In the genomic region with DNA sequence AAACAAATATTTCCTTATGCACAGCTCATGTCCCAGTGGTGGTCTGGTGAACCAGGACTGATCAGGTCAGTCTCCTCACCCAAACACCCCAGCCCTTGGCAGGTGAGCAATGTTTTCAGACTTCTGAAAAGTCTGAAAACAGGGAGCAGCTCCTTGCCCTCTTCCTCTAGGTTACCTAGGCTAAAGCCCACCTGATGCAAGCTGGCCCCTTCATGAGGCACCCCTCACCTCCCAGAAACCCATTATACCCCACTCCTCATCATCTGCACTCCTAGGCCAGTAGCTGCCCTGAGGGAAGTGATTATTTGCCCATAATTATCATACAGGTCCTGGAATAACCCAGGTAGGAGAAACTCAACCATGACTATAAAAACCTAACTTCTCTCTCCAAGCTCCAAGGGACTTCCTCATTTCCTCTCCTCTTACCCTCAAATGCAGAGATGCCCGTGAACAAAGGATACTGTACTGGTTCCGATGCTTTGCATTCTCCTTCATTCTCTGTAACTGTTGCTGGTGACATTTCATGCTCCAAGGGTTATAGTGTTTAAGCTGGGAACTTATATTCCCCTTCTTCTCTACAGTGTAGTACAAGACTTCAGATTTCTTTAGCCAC, we compare ENCODE assay signal across 28 cellular contexts. TPM values are rescaled to one million over a fixed set of nuclear protein-coding genes. Genes with fewer than 3 reads are reported as not detected.
A peak's percentile ranks its signal among the peaks of the same experiment; 100 is the strongest.
DNase-seq lines count a peak whose midpoint lies in the region; ATAC-seq lines count a peak whose summit lies in the region.
"Had no signal": no experiment of that assay in that cellular context is flagged by ENCODE, and none has a peak within 500 bp of the region (broad histone marks: within the 10 kb centered on the region; RNA-seq: fewer than 3 reads in every experiment).

No MANE protein-coding gene starts in this region.

- H3K36me3 Mint-ChIP-seq in activated naive CD4-positive, alpha-beta T cell treated with anti-CD3 and anti-CD28 coated beads, Interleukin-2, amount 50 U/mL, for 72 hours, result peaks cover 0 to 13% of the 10 kb centered on the region in 2 donors
- peaks cover 11% of the 10 kb centered on the region for H3K36me3 Mint-ChIP-seq in activated naive CD8-positive, alpha-beta T cell treated with anti-CD3 and anti-CD28 coated beads for 36 hours
- peaks cover 13 to 27% (median 13%) of the 10 kb centered on the region in 3 donors for H3K36me3 Mint-ChIP-seq in immature natural killer cell
- peaks cover 94% of the 10 kb centered on the region for H3K36me3 Mint-ChIP-seq in stimulated activated effector memory CD8-positive, alpha-beta T cell treated with anti-CD3 and anti-CD28 coated beads, Interleukin-12 subunit alpha, Interleukin-12 subunit beta, amount 100 ng/mL, for 72 hours

- no peak for DNase-seq in activated naive CD4-positive, alpha-beta T cell treated with anti-CD3 and anti-CD28 coated beads, Interleukin-2, amount 50 U/mL, for 72 hours (ENCODE audit: low spot score in 2 of 2)
- no peak for DNase-seq in activated naive CD4-positive, alpha-beta T cell treated with anti-CD3 and anti-CD28 coated beads, Interleukin-2, amount 50 U/mL, for 16 hours
- no peak for DNase-seq in activated naive CD8-positive, alpha-beta T cell treated with anti-CD3 and anti-CD28 coated beads for 36 hours
- no peak for DNase-seq in immature natural killer cell
- DNase-seq in stimulated activated effector memory CD8-positive, alpha-beta T cell treated with anti-CD3 and anti-CD28 coated beads, Interleukin-12 subunit alpha, Interleukin-12 subunit beta, amount 100 ng/mL, for 72 hours (ENCODE audit: low spot score in 2 of 2), result no peak
- no peak for DNase-seq in DMS153 (lab: John Stamatoyannopoulos, UW)
- no peak for DNase-seq in GDM1 (lab: John Stamatoyannopoulos, UW)
- DNase-seq in NCI-H82 (lab: John Stamatoyannopoulos, UW), result no peak
- DNase-seq: ACHN; activated CD4-positive, alpha-beta T cell treated with anti-CD3 and anti-CD28 coated beads for 48 hours; activated CD8-positive, alpha-beta memory T cell treated with anti-CD3 and anti-CD28 coated beads for 24 hours; activated T-cell treated with anti-CD3 and anti-CD28 coated beads, Interleukin-2, amount 50 U/mL, for 4 hours; amygdala; BE2C; colonic mucosa; effector CD8-positive, alpha-beta T cell; KBM-7; mesenchymal stem cell; MM.1S; NCI-H1436 treated with DMSO at 0.1 percent for 48 hours; NCI-H2081 treated with DMSO at 0.1 percent for 48 hours; NCI-H2227 treated with DMSO at 0.1 percent for 48 hours; NCI-H526; SHP77; sigmoid colon; stimulated activated CD4-positive, alpha-beta T cell treated with anti-CD3 and anti-CD28 coated beads, Interleukin-4, amount 100 ng/mL, for 24 hours; trophoblast cell had no signal

- H3K4me3 Mint-ChIP-seq in activated naive CD8-positive, alpha-beta T cell treated with anti-CD3 and anti-CD28 coated beads for 36 hours, result no peak overlapping the region
- H3K4me3 Mint-ChIP-seq in immature natural killer cell, result no peak overlapping the region
- no peak overlapping the region for H3K4me3 Mint-ChIP-seq in stimulated activated effector memory CD8-positive, alpha-beta T cell treated with anti-CD3 and anti-CD28 coated beads, Interleukin-12 subunit alpha, Interleukin-12 subunit beta, amount 100 ng/mL, for 72 hours
- H3K4me3 Mint-ChIP-seq: activated T-cell treated with anti-CD3 and anti-CD28 coated beads, Interleukin-2, amount 50 U/mL, for 4 hours had no signal

- peak overlapping the region; percentile 4 to 11 for H3K27ac Mint-ChIP-seq in activated naive CD4-positive, alpha-beta T cell treated with anti-CD3 and anti-CD28 coated beads, Interleukin-2, amount 50 U/mL, for 72 hours
- H3K27ac Mint-ChIP-seq in activated naive CD8-positive, alpha-beta T cell treated with anti-CD3 and anti-CD28 coated beads for 36 hours, result peak overlapping the region; percentile 59
- peak overlapping the region in 4 of 6 donors; percentile 7 to 75 (median 35) for H3K27ac Mint-ChIP-seq in immature natural killer cell
- H3K27ac Mint-ChIP-seq in stimulated activated effector memory CD8-positive, alpha-beta T cell treated with anti-CD3 and anti-CD28 coated beads, Interleukin-12 subunit alpha, Interleukin-12 subunit beta, amount 100 ng/mL, for 72 hours, result peak overlapping the region; percentile 58

- peaks cover 12% of the 10 kb centered on the region for H3K4me1 Mint-ChIP-seq in activated naive CD8-positive, alpha-beta T cell treated with anti-CD3 and anti-CD28 coated beads for 36 hours
- peaks cover 9 to 16% of the 10 kb centered on the region in 2 donors for H3K4me1 Mint-ChIP-seq in immature natural killer cell
- peaks cover 10% of the 10 kb centered on the region for H3K4me1 Mint-ChIP-seq in stimulated activated effector memory CD8-positive, alpha-beta T cell treated with anti-CD3 and anti-CD28 coated beads, Interleukin-12 subunit alpha, Interleukin-12 subunit beta, amount 100 ng/mL, for 72 hours

- no peaks in the 10 kb centered on the region for H3K9me3 Mint-ChIP-seq in activated naive CD4-positive, alpha-beta T cell treated with anti-CD3 and anti-CD28 coated beads, Interleukin-2, amount 50 U/mL, for 72 hours
- H3K9me3 Mint-ChIP-seq in activated naive CD8-positive, alpha-beta T cell treated with anti-CD3 and anti-CD28 coated beads for 36 hours, result no peaks in the 10 kb centered on the region
- no peaks in the 10 kb centered on the region for H3K9me3 Mint-ChIP-seq in immature natural killer cell
- no peaks in the 10 kb centered on the region for H3K9me3 Mint-ChIP-seq in stimulated activated effector memory CD8-positive, alpha-beta T cell treated with anti-CD3 and anti-CD28 coated beads, Interleukin-12 subunit alpha, Interleukin-12 subunit beta, amount 100 ng/mL, for 72 hours
- H3K9me3 Mint-ChIP-seq: activated T-cell treated with anti-CD3 and anti-CD28 coated beads, Interleukin-2, amount 50 U/mL, for 4 hours had no signal

- no peaks in the 10 kb centered on the region for H3K27me3 Mint-ChIP-seq in activated naive CD8-positive, alpha-beta T cell treated with anti-CD3 and anti-CD28 coated beads for 36 hours
- H3K27me3 Mint-ChIP-seq in immature natural killer cell (ENCODE audit: low read depth in 3 of 3), result peaks cover 0 to 6% (median 4%) of the 10 kb centered on the region in 3 donors

- no peak for ATAC-seq in activated naive CD4-positive, alpha-beta T cell treated with anti-CD3 and anti-CD28 coated beads, Interleukin-2, amount 50 U/mL, for 72 hours
- ATAC-seq in stimulated activated effector memory CD8-positive, alpha-beta T cell treated with anti-CD3 and anti-CD28 coated beads, Interleukin-12 subunit alpha, Interleukin-12 subunit beta, amount 100 ng/mL, for 72 hours, result no peak
- ATAC-seq: activated T-cell treated with anti-CD3 and anti-CD28 coated beads, Interleukin-2, amount 50 U/mL, for 4 hours; left lobe of liver had no signal

RNA-seq across cellular contexts. Expression of a gene that starts 5.2 kb away (rescaled TPM):
- total RNA-seq in activated naive CD4-positive, alpha-beta T cell treated with anti-CD3 and anti-CD28 coated beads, Interleukin-2, amount 50 U/mL, for 72 hours, result 10 to 100 TPM; 45.7 to 77.2 TPM
- 10 to 100 TPM; 43.8 to 43.9 TPM for total RNA-seq in activated naive CD8-positive, alpha-beta T cell treated with anti-CD3 and anti-CD28 coated beads for 36 hours
- 1 to 10 TPM; 4.8 to 8.7 (median 5.6) TPM for polyA plus RNA-seq in immature natural killer cell

RNA-seq across cellular contexts. Expression of a gene that starts 26.1 kb away (rescaled TPM):
- total RNA-seq in activated naive CD4-positive, alpha-beta T cell treated with anti-CD3 and anti-CD28 coated beads, Interleukin-2, amount 50 U/mL, for 72 hours, result 10 to 100 TPM; 53.8 to 73.5 TPM
- total RNA-seq in activated naive CD8-positive, alpha-beta T cell treated with anti-CD3 and anti-CD28 coated beads for 36 hours, result 10 to 100 TPM; 42.6 to 49.9 TPM
- polyA plus RNA-seq in immature natural killer cell, result 10 to 100 TPM; 55.5 to 82.3 (median 63.7) TPM

RNA-seq across cellular contexts. Expression of a gene that starts 28.3 kb away (rescaled TPM):
- 10 to 100 TPM; 12.6 to 13.1 TPM for total RNA-seq in activated naive CD4-positive, alpha-beta T cell treated with anti-CD3 and anti-CD28 coated beads, Interleukin-2, amount 50 U/mL, for 72 hours
- 10 to 100 TPM; 18.2 to 18.6 TPM for total RNA-seq in activated naive CD8-positive, alpha-beta T cell treated with anti-CD3 and anti-CD28 coated beads for 36 hours
- under 1 TPM in 2 of 3 donors, not detected in 1; 0.46 to 0.48 TPM for polyA plus RNA-seq in immature natural killer cell

RNA-seq across cellular contexts. Expression of a gene that starts 55.7 kb away (rescaled TPM):
- total RNA-seq in activated naive CD4-positive, alpha-beta T cell treated with anti-CD3 and anti-CD28 coated beads, Interleukin-2, amount 50 U/mL, for 72 hours, result 100 to 1,000 TPM in 1 of 2 donors, 10 to 100 TPM in 1; 38.3 to 110 TPM
- total RNA-seq in activated naive CD8-positive, alpha-beta T cell treated with anti-CD3 and anti-CD28 coated beads for 36 hours, result 10 to 100 TPM; 16.6 to 18.4 TPM
- 1 to 10 TPM; 2.2 to 7.8 (median 5.1) TPM for polyA plus RNA-seq in immature natural killer cell

Comparison
In these comparisons a context has a peak if more than half of its experiments do, and no peak if none do; other contexts are left out.
1. H3K27ac Mint-ChIP-seq: peak in every context shown above with its lines; median percentile 59 in activated naive CD8-positive, alpha-beta T cell treated with anti-CD3 and anti-CD28 coated beads for 36 hours; 58 in stimulated activated effector memory CD8-positive, alpha-beta T cell treated with anti-CD3 and anti-CD28 coated beads, Interleukin-12 subunit alpha, Interleukin-12 subunit beta, amount 100 ng/mL, for 72 hours; 35 in immature natural killer cell; 8 in activated naive CD4-positive, alpha-beta T cell treated with anti-CD3 and anti-CD28 coated beads, Interleukin-2, amount 50 U/mL, for 72 hours.